In genomic region chr7:51660516-51660915, GRCh38 we compare ENCODE assay signal across 24 cellular contexts.
"Had no signal": no experiment of that assay in that cellular context is flagged by ENCODE, and none has a peak within 500 bp of the region (broad histone marks: within the 10 kb centered on the region; RNA-seq: fewer than 3 reads in every experiment).

No MANE protein-coding gene starts in this region.

- H3K9me3 ChIP-seq: colonic mucosa, esophagus muscularis mucosa, esophagus squamous epithelium, gastrocnemius medialis, gastroesophageal sphincter, heart left ventricle, heart right ventricle had no signal

- H3K4me3 ChIP-seq: colonic mucosa, coronary artery, dorsolateral prefrontal cortex, esophagus muscularis mucosa, esophagus squamous epithelium, gastrocnemius medialis, gastroesophageal sphincter, heart left ventricle, heart right ventricle had no signal

- H3K36me3 ChIP-seq: colonic mucosa, esophagus muscularis mucosa, esophagus squamous epithelium, gastrocnemius medialis, gastroesophageal sphincter, heart left ventricle, heart right ventricle had no signal

- H3K27me3 ChIP-seq: colonic mucosa, esophagus muscularis mucosa, foreskin keratinocyte, gastrocnemius medialis, gastroesophageal sphincter, heart left ventricle had no signal

- H3K27ac ChIP-seq: colonic mucosa, coronary artery, dorsolateral prefrontal cortex, epithelial cell of prostate, esophagus muscularis mucosa, esophagus squamous epithelium, foreskin keratinocyte, gastrocnemius medialis, gastroesophageal sphincter, heart left ventricle, heart right ventricle had no signal

- H3K4me1 ChIP-seq: colonic mucosa, esophagus muscularis mucosa, esophagus squamous epithelium, foreskin keratinocyte, gastrocnemius medialis, gastroesophageal sphincter, heart left ventricle, heart right ventricle had no signal

- ATAC-seq: effector memory CD8-positive, alpha-beta T cell; esophagus mucosa; foreskin keratinocyte; gastrocnemius medialis; gastroesophageal sphincter; heart left ventricle; heart right ventricle had no signal

- DNase-seq: colonic mucosa; cortex of kidney; dermis blood vessel endothelial cell; dorsolateral prefrontal cortex; effector CD4-positive, alpha-beta T cell; effector CD8-positive, alpha-beta T cell; effector memory CD4-positive, alpha-beta T cell; effector memory CD8-positive, alpha-beta T cell; endodermal cell; erythroblast; esophagus squamous epithelium; foreskin fibroblast; foreskin keratinocyte; foreskin melanocyte; gastrocnemius medialis; glutamatergic neuron; head of caudate nucleus; heart left ventricle; heart right ventricle had no signal
